8 cellular contexts compared by ENCODE assay signal in the genomic region with DNA sequence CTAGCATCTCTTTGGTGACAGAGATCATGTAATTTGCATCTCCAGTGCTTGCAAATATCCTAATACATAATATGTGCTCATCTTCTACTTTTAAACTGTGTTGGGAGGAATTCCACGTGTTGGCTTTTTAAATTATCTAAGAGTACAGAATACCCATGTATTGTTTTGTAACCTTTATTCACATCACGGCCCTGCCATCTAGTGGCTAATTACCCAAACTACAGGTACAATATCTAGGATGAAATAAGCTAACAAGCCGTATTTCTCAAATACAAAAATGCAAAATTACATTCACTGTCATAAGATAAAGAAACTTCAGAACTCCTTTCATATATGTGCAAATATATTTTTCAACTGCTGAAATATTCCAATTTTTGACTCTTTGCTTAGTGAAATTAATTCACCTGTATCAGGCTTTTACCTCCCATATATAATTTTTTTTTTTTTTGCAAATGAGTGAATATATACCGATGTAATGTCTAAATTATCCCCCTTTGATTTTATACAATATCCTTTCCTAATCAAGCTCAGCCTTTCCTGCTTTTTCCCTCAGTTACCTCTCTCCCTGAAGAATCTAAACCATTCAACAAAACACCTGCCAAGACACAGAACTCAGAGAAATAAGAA. TPM values are rescaled to one million over a fixed set of nuclear protein-coding genes. Genes with fewer than 3 reads are reported as not detected.
DNase-seq lines count a peak whose midpoint lies in the region; ATAC-seq and TF ChIP-seq lines count a peak whose summit lies in the region.

No MANE protein-coding gene starts in this region.

- intact Hi-C loops in gastrocnemius medialis (cut with DNase I; ENCODE audit: low total_unique reads), result no loop called here

- no peaks in the 10 kb centered on the region for H3K9me3 ChIP-seq in gastrocnemius medialis

- H3K4me3 ChIP-seq in AG10803 (ENCODE audit: low read length) (no peak overlapping the region), foreskin fibroblast (ENCODE audit: low read depth in 1 of 2, low read length in 2 of 2) (no peak overlapping the region), gastrocnemius medialis (no peak overlapping the region)

- H3K36me3 ChIP-seq in gastrocnemius medialis, result no peaks in the 10 kb centered on the region

- no peaks in the 10 kb centered on the region for H3K27me3 ChIP-seq in gastrocnemius medialis

- H3K4me1 ChIP-seq in gastrocnemius medialis, result no peaks in the 10 kb centered on the region

- ATAC-seq in gastrocnemius medialis, result no peak
- no peak for ATAC-seq in HG03457 (IDR thresholded peaks at IDR 0.05; ENCODE audit: unreplicated experiment)
- no peak for ATAC-seq in HG03175 (IDR thresholded peaks at IDR 0.05; ENCODE audit: unreplicated experiment)

- TF ChIP-seq CTCF in AG10803 (conservative IDR thresholded peaks at IDR 0.05; ENCODE audit: low read length) (peak; percentile 66), GM13976 (IDR thresholded peaks at IDR 0.05; ENCODE audit: borderline replicate concordance, control extremely low read depth, extremely low read depth, insufficient read depth, missing control alignments) (peak; percentile 53), foreskin fibroblast (IDR thresholded peaks at IDR 0.05; ENCODE audit: low read depth, low read length) (peak; percentile 32), gastrocnemius medialis (IDR thresholded peaks at IDR 0.05 in 4 of 5, conservative IDR thresholded peaks at IDR 0.05 in 1 of 5) (peak in 4 of 5 experiments; percentile 46 to 70 (median 62))

- no peak overlapping the region for H3K27ac ChIP-seq in gastrocnemius medialis

- in situ Hi-C loops in GM13976 (cut with MboI; ENCODE audit: low sequenced_read_pairs, unreplicated experiment), result no loop called here
- in situ Hi-C loops in gastrocnemius medialis (cut with MboI; ENCODE audit: low sequenced_read_pairs in 4 of 4), result no loop called here

- no peak for TF ChIP-seq POLR2A in gastrocnemius medialis (IDR thresholded peaks at IDR 0.05)

- peak; percentile 41 for DNase-seq in AG10803 (ENCODE audit: low read depth)
- DNase-seq in GM13976 (ENCODE audit: low spot score), result peak; percentile 14
- DNase-seq in Kasumi-1 (lab: John Stamatoyannopoulos, UW), result peak; percentile 72 to 80
- peak; percentile 25 for DNase-seq in SW480 (ENCODE audit: low spot score)
- peak in 1 of 2 donors; percentile 15 for DNase-seq in foreskin fibroblast
- DNase-seq in gastrocnemius medialis, result no peak

RNA-seq across cellular contexts. Expression of a gene that starts 30.3 kb away (rescaled TPM):
- total RNA-seq in gastrocnemius medialis, result 10 to 100 TPM; 13.0 to 28.1 (median 17.7) TPM

Comparison
In these comparisons a context has a peak if more than half of its experiments do, and no peak if none do; other contexts are left out.
1. DNase-seq: peak in AG10803 (single experiment), GM13976 (single experiment), Kasumi-1 (2 of 2) and SW480 (single experiment); none in gastrocnemius medialis (0 of 2).
2. Peak in every context shown above with its lines, with median percentiles within 50 percentile points of each other: CTCF ChIP-seq.